In the genomic region with DNA sequence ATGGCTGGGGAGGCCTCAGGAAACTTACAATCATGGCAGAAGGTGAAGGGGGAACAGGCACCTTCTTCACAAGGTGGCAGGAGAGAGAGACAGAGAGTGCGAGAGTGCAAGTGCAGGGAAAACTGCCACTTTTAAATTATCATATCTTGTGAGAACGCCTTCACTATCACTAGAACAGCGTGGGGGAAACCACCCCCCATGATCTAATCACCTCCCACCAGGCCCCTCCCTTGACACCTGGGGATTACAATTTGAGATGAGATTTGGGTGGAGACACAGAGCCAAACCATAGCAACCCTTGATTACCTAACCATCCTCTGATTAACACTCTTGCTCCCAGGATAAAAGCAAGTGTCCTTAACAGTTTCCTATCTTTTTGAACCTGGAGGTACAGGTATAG, we compare ENCODE assay signal across 21 cellular contexts. TPM values are rescaled to one million over a fixed set of nuclear protein-coding genes. Genes with fewer than 3 reads are reported as not detected.
"Had no signal": no experiment of that assay in that cellular context is flagged by ENCODE, and none has a peak within 500 bp of the region (broad histone marks: within the 10 kb centered on the region; RNA-seq: fewer than 3 reads in every experiment).

No MANE protein-coding gene starts in this region.

- H3K4me1 ChIP-seq: SJSA1 had no signal

- H3K27me3 ChIP-seq: MG63, SJSA1 had no signal

- H3K9me3 ChIP-seq: MG63, SJSA1 had no signal

- DNase-seq: Karpas-422, KBM-7, MG63, NCI-H1092, NCI-H1436, NCI-H187, NCI-H2029, NCI-H2081 treated with DMSO at 0.1 percent for 48 hours, NCI-H2171, NCI-H226, NCI-H446, NCI-H510A, NCI-H524 treated with DMSO at 0.1 percent for 48 hours, NCI-H69, NCI-H774, Right ventricle myocardium superior, RPMI8226, SIG-M5 had no signal

- H3K4me3 ChIP-seq: MG63, SJSA1, SK-N-MC had no signal

- H3K36me3 ChIP-seq: MG63, SJSA1 had no signal

- H3K27ac ChIP-seq: SJSA1, SK-N-MC had no signal

RNA-seq across cellular contexts. Expression of a gene that starts 21.1 kb away (rescaled TPM):
- total RNA-seq: HT-29, SJSA1 had no signal
